8 cellular contexts compared by ENCODE assay signal in genomic region chr3:56758539-56758981, GRCh38. TPM values are rescaled to one million over a fixed set of nuclear protein-coding genes. Genes with fewer than 3 reads are reported as not detected.
DNase-seq lines count a peak whose midpoint lies in the region; ATAC-seq and TF ChIP-seq lines count a peak whose summit lies in the region.

No MANE protein-coding gene starts in this region.

- H3K27ac Mint-ChIP-seq in natural killer cell treated with Interleukin-12 subunit alpha and Interleukin-12 subunit beta and Interleukin-15 and Interleukin-18, amount 100 ng/mL, for 72 hours, result peak overlapping the region; percentile 69 to 90

- DNase-seq in AG08395 (ENCODE audit: low spot score) (peak; percentile 85), SKM-1 treated with dmso at 0.1 percent for 144 hours (lab: John Stamatoyannopoulos, UW; ENCODE audit: unreplicated experiment) (peak; percentile 92), coronary artery (ENCODE audit: low spot score) (no peak), NCI-H2107 treated with DMSO at 0.1 percent for 48 hours (lab: John Stamatoyannopoulos, UW; ENCODE audit: unreplicated experiment) (no peak), NCI-H524 (lab: John Stamatoyannopoulos, UW) (no peak)
- DNase-seq in natural killer cell treated with Interleukin-12 subunit alpha and Interleukin-12 subunit beta and Interleukin-15 and Interleukin-18, amount 100 ng/mL, for 72 hours (ENCODE audit: low spot score), result no peak

- H3K27ac ChIP-seq in coronary artery, result peak overlapping the region; percentile 32 to 47

- peaks cover 79 to 85% of the 10 kb centered on the region in 2 donors for H3K4me1 Mint-ChIP-seq in natural killer cell treated with Interleukin-12 subunit alpha and Interleukin-12 subunit beta and Interleukin-15 and Interleukin-18, amount 100 ng/mL, for 72 hours (ENCODE audit: low read depth in 2 of 2)

- H3K4me3 ChIP-seq in coronary artery, result no peak overlapping the region

- H3K4me3 Mint-ChIP-seq in natural killer cell treated with Interleukin-12 subunit alpha and Interleukin-12 subunit beta and Interleukin-15 and Interleukin-18, amount 100 ng/mL, for 72 hours, result peak overlapping the region; percentile 80

- peak; percentile 77 for ATAC-seq in GM18867 (IDR thresholded peaks at IDR 0.05; ENCODE audit: unreplicated experiment)
- peak; percentile 73 for ATAC-seq in HG03108 (IDR thresholded peaks at IDR 0.05; ENCODE audit: unreplicated experiment)
- ATAC-seq in natural killer cell treated with Interleukin-12 subunit alpha and Interleukin-12 subunit beta and Interleukin-15 and Interleukin-18, amount 100 ng/mL, for 72 hours, result peak; percentile 82 to 83

- H3K9me3 Mint-ChIP-seq in natural killer cell treated with Interleukin-12 subunit alpha and Interleukin-12 subunit beta and Interleukin-15 and Interleukin-18, amount 100 ng/mL, for 72 hours, result no peaks in the 10 kb centered on the region

- TF ChIP-seq CTCF in coronary artery (IDR thresholded peaks at IDR 0.05), result no peak

- no peaks in the 10 kb centered on the region for H3K27me3 Mint-ChIP-seq in natural killer cell treated with Interleukin-12 subunit alpha and Interleukin-12 subunit beta and Interleukin-15 and Interleukin-18, amount 100 ng/mL, for 72 hours

- H3K36me3 Mint-ChIP-seq in natural killer cell treated with Interleukin-12 subunit alpha and Interleukin-12 subunit beta and Interleukin-15 and Interleukin-18, amount 100 ng/mL, for 72 hours, result peaks cover 16% of the 10 kb centered on the region

RNA-seq across cellular contexts. Expression of gene ARHGEF3, which starts 43.2 kb away (rescaled TPM):
- total RNA-seq in natural killer cell treated with Interleukin-12 subunit alpha and Interleukin-12 subunit beta and Interleukin-15 and Interleukin-18, amount 100 ng/mL, for 72 hours, result 100 to 1,000 TPM in 1 of 2 donors, 10 to 100 TPM in 1; 42.9 to 102 TPM

Comparison
In these comparisons a context has a peak if more than half of its experiments do, and no peak if none do; other contexts are left out.
1. DNase-seq: peak in AG08395 (single experiment) and SKM-1 treated with dmso at 0.1 percent for 144 hours (single experiment); none in coronary artery (single experiment), natural killer cell treated with Interleukin-12 subunit alpha and Interleukin-12 subunit beta and Interleukin-15 and Interleukin-18, amount 100 ng/mL, for 72 hours (single experiment), NCI-H2107 treated with DMSO at 0.1 percent for 48 hours (single experiment) and NCI-H524 (0 of 2).
2. Peak in every context shown above with its lines, with median percentiles within 50 percentile points of each other: ATAC-seq.